Comparison of ENCODE assay signal across 8 cellular contexts in genomic region chr15:101088788-101089578, GRCh38.
DNase-seq lines count a peak whose midpoint lies in the region; ATAC-seq and TF ChIP-seq lines count a peak whose summit lies in the region.

No MANE protein-coding gene starts in this region.

- peak overlapping the region; percentile 41 for H3K27ac Mint-ChIP-seq in activated T-helper 1 cell treated with anti-CD3 and anti-CD28 coated beads, Interleukin-12 subunit alpha, Interleukin-12 subunit beta, Interleukin-2, Interleukin-4 antibody, amounts not matched to agents 30 ng/mL and 10 ng/mL and 1 ng/mL, durations not matched to agents 14 hours and 24 hours and 36 hours

- TF ChIP-seq EP300 in ovary (IDR thresholded peaks at IDR 0.05), result no peak

- H3K27me3 Mint-ChIP-seq in activated T-helper 1 cell treated with anti-CD3 and anti-CD28 coated beads, Interleukin-12 subunit alpha, Interleukin-12 subunit beta, Interleukin-2, Interleukin-4 antibody, amounts not matched to agents 30 ng/mL and 10 ng/mL and 1 ng/mL, durations not matched to agents 14 hours and 24 hours and 36 hours (ENCODE audit: insufficient read depth), result peaks cover 3% of the 10 kb centered on the region

- DNase-seq in A673 (ENCODE audit: low spot score), result peak; percentile 77
- peak; percentile 69 for DNase-seq in activated T-helper 1 cell treated with anti-CD3 and anti-CD28 coated beads, Interleukin-12 subunit alpha, Interleukin-12 subunit beta, Interleukin-2, Interleukin-4 antibody, amounts not matched to agents 30 ng/mL and 10 ng/mL and 1 ng/mL, durations not matched to agents 14 hours and 24 hours and 36 hours (ENCODE audit: low spot score)
- DNase-seq in foreskin keratinocyte, result no peak
- DNase-seq in ovary, result peak; percentile 51 to 82 (median 75)

- H3K4me1 ChIP-seq in A673 (ENCODE audit: insufficient read depth, low read length, poor library complexity, severe bottlenecking), result no peaks in the 10 kb centered on the region
- no peaks in the 10 kb centered on the region for H3K4me1 ChIP-seq in foreskin keratinocyte
- H3K4me1 ChIP-seq in ovary (ENCODE audit: insufficient read depth), result peaks cover 17% of the 10 kb centered on the region
- H3K4me1 ChIP-seq in thymus (ENCODE audit: control insufficient read depth, insufficient read depth, low read length), result no peaks in the 10 kb centered on the region

- H3K36me3 ChIP-seq in A673 (ENCODE audit: insufficient read depth, low read length, poor library complexity, severe bottlenecking) (no peaks in the 10 kb centered on the region), ovary (no peaks in the 10 kb centered on the region), thymus (ENCODE audit: control insufficient read depth, insufficient read depth) (no peaks in the 10 kb centered on the region)

- POLR2A ChIA-PET in A673 (lab: Charles Lee; ENCODE audit: low non-redundant PET), result no interaction called here

- WGBS in ovary, 3 donors, result 33 to 49% (median 35%) methylated on average over 42 of the region's 42 CpGs
- 38% methylated on average over 42 of the region's 42 CpGs for WGBS in thymus

- H3K27ac ChIP-seq in A673 (ENCODE audit: low read depth, low read length, poor library complexity, severe bottlenecking), result no peak overlapping the region
- no peak overlapping the region for H3K27ac ChIP-seq in foreskin keratinocyte
- peak overlapping the region in 1 of 2 donors; percentile 18 for H3K27ac ChIP-seq in ovary
- H3K27ac ChIP-seq in thymus (ENCODE audit: low read depth), result peak overlapping the region; percentile 8

- BruUV-seq in A673 (replicated peaks; lab: Mats Ljungman, UMichigan), result no TSS peak

- intact Hi-C loops in A673 (cut with micrococcal nuclease; ENCODE audit: unreplicated experiment), result loop anchor here (1.0 to 5.0 kb wide), 3 partner anchors 57 to 169 kb away; no protein-coding TSS in a partner anchor
- intact Hi-C loops in activated T-helper 1 cell treated with anti-CD3 and anti-CD28 coated beads, Interleukin-12 subunit alpha, Interleukin-12 subunit beta, Interleukin-2, Interleukin-4 antibody, amounts not matched to agents 30 ng/mL and 10 ng/mL and 1 ng/mL, durations not matched to agents 14 hours and 24 hours and 36 hours (cut with micrococcal nuclease), result loop anchor here (1.0 to 5.0 kb wide), 3 partner anchors 38 to 169 kb away; no protein-coding TSS in a partner anchor
- intact Hi-C loops in ovary (cut with DNase I), result loop anchor here in 1 of 4 donors (5.0 kb wide), 1 partner anchor 163 kb away; the partner anchor contains the start of gene CHSY1

- TF ChIP-seq CTCF in A673 (conservative IDR thresholded peaks at IDR 0.05; ENCODE audit: low read depth, low read length) (peak; percentile 91), foreskin keratinocyte (conservative IDR thresholded peaks at IDR 0.05) (peak; percentile 98), ovary (IDR thresholded peaks at IDR 0.05) (peak; percentile 84 to 97 (median 93))

- H3K4me3 Mint-ChIP-seq in activated T-helper 1 cell treated with anti-CD3 and anti-CD28 coated beads, Interleukin-12 subunit alpha, Interleukin-12 subunit beta, Interleukin-2, Interleukin-4 antibody, amounts not matched to agents 30 ng/mL and 10 ng/mL and 1 ng/mL, durations not matched to agents 14 hours and 24 hours and 36 hours, result no peak overlapping the region

- peaks cover 2% of the 10 kb centered on the region for H3K9me3 Mint-ChIP-seq in activated T-helper 1 cell treated with anti-CD3 and anti-CD28 coated beads, Interleukin-12 subunit alpha, Interleukin-12 subunit beta, Interleukin-2, Interleukin-4 antibody, amounts not matched to agents 30 ng/mL and 10 ng/mL and 1 ng/mL, durations not matched to agents 14 hours and 24 hours and 36 hours

- peaks cover under 1% of the 10 kb centered on the region for H3K36me3 Mint-ChIP-seq in activated T-helper 1 cell treated with anti-CD3 and anti-CD28 coated beads, Interleukin-12 subunit alpha, Interleukin-12 subunit beta, Interleukin-2, Interleukin-4 antibody, amounts not matched to agents 30 ng/mL and 10 ng/mL and 1 ng/mL, durations not matched to agents 14 hours and 24 hours and 36 hours (ENCODE audit: low read depth)

- peaks cover 27% of the 10 kb centered on the region for H3K4me1 Mint-ChIP-seq in activated T-helper 1 cell treated with anti-CD3 and anti-CD28 coated beads, Interleukin-12 subunit alpha, Interleukin-12 subunit beta, Interleukin-2, Interleukin-4 antibody, amounts not matched to agents 30 ng/mL and 10 ng/mL and 1 ng/mL, durations not matched to agents 14 hours and 24 hours and 36 hours (ENCODE audit: low read depth)

- CTCF ChIA-PET in A673 (lab: Charles Lee), result interaction anchor here (0.8 kb wide), 1 partner anchor 169 kb away, joined by 4 read pairs; no protein-coding TSS in a partner anchor

- H3K27me3 ChIP-seq in A673 (replicated peaks; ENCODE audit: insufficient read depth, low read depth, low read length, poor library complexity) (no peaks in the 10 kb centered on the region), foreskin keratinocyte (no peaks in the 10 kb centered on the region), ovary (no peaks in the 10 kb centered on the region), thymus (ENCODE audit: control insufficient read depth, insufficient read depth) (no peaks in the 10 kb centered on the region)

- no peaks in the 10 kb centered on the region for H3K9me3 ChIP-seq in A673 (ENCODE audit: low read depth, low read length, poor library complexity, severe bottlenecking)
- no peaks in the 10 kb centered on the region for H3K9me3 ChIP-seq in ovary
- no peaks in the 10 kb centered on the region for H3K9me3 ChIP-seq in thymus (ENCODE audit: control insufficient read depth)

- TF ChIP-seq POLR2A in GM18505 (IDR thresholded peaks at IDR 0.05; ENCODE audit: borderline replicate concordance, extremely low read depth, insufficient read depth, insufficient read length), result no peak
- no peak for TF ChIP-seq POLR2A in ovary (IDR thresholded peaks at IDR 0.05)

- H3K4me3 ChIP-seq in A673 (ENCODE audit: low read depth, low read length, poor library complexity, severe bottlenecking) (peak overlapping the region; percentile 30), ovary (peak overlapping the region; percentile 30), thymus (ENCODE audit: low read length) (peak overlapping the region; percentile 22)

- ATAC-seq in GM18505 (IDR thresholded peaks at IDR 0.05; ENCODE audit: unreplicated experiment), result peak; percentile 84
- peak; percentile 83 for ATAC-seq in HG03354 (IDR thresholded peaks at IDR 0.05; ENCODE audit: poor library complexity, severe bottlenecking, unreplicated experiment)
- peak; percentile 79 for ATAC-seq in foreskin keratinocyte

TF ChIP-seq in PFSK-1, 5 proteins besides CTCF, POLR2A, EP300 and RAD21:
- no peak for TF ChIP-seq POLR2AphosphoS5 (IDR thresholded peaks at IDR 0.05; ENCODE audit: low read depth, low read length)
- TF ChIP-seq REST (IDR thresholded peaks at IDR 0.05; ENCODE audit: insufficient read depth in 1 of 2, low read depth in 2 of 2, low read length in 2 of 2), result 0 out of 4 replicates have a peak, but pooled peaks of 1 of the 2 experiments have one; percentile 7
- TF ChIP-seq FOXP2 (optimal IDR thresholded peaks at IDR 0.05; ENCODE audit: borderline replicate concordance, extremely low read depth, extremely low read length, insufficient read depth), result peak; percentile 89

Comparison
In these comparisons a context has a peak if more than half of its experiments do, and no peak if none do; other contexts are left out.
1. DNase-seq: peak in A673 (single experiment), activated T-helper 1 cell treated with anti-CD3 and anti-CD28 coated beads, Interleukin-12 subunit alpha, Interleukin-12 subunit beta, Interleukin-2, Interleukin-4 antibody, amounts not matched to agents 30 ng/mL and 10 ng/mL and 1 ng/mL, durations not matched to agents 14 hours and 24 hours and 36 hours (single experiment) and ovary (5 of 5); none in foreskin keratinocyte (0 of 2).
2. Peak in every context shown above with its lines, with median percentiles within 50 percentile points of each other: H3K4me3 ChIP-seq, CTCF ChIP-seq and ATAC-seq.